ENCODE assay signal across 7 cellular contexts in the genomic region with DNA sequence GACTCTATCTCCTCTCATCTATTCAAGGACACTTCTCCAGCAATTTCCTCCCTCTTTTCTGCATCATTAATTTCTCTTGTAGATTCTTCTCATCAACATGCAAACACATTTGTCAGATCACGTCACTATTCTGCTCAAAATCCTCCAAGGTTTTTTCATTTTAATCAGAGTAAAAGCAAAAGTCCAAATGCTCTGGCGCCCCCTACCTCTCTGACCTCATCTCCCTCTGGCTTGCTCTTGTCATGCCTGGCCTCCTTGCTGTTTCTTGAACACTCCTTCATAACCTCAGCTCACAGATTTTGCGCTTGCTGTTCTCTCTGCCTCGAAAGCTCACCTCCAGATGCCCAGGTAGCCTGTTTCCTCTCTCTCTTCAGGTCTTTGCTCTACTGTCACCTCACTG. TPM values are rescaled to one million over a fixed set of nuclear protein-coding genes. Genes with fewer than 3 reads are reported as not detected.
DNase-seq lines count a peak whose midpoint lies in the region; ATAC-seq and TF ChIP-seq lines count a peak whose summit lies in the region.

No MANE protein-coding gene starts in this region.

- H3K36me3 ChIP-seq in HEK293 (ENCODE audit: control insufficient read depth in 2 of 2, insufficient read depth in 1 of 2, low read length in 2 of 2) (peaks cover 56 to 86% of the 10 kb centered on the region in 2 experiments), lower lobe of right lung (peaks cover 90% of the 10 kb centered on the region)

- H3K27me3 ChIP-seq in lower lobe of right lung (ENCODE audit: low read depth) = no peaks in the 10 kb centered on the region

- H3K36me3 Mint-ChIP-seq in activated T-helper 17 cell treated with anti-CD3 and anti-CD28 coated beads, Interleukin-2, amount 50 U/mL, for 72 hours (ENCODE audit: low read depth) = peaks cover 91% of the 10 kb centered on the region

- H3K4me3 Mint-ChIP-seq in activated T-helper 17 cell treated with anti-CD3 and anti-CD28 coated beads, Interleukin-2, amount 50 U/mL, for 72 hours = no peak overlapping the region

- H3K4me3 ChIP-seq in HEK293 (ENCODE audit: low read depth, low read length) (no peak overlapping the region), lower lobe of right lung (no peak overlapping the region)

- no peaks in the 10 kb centered on the region for H3K4me1 Mint-ChIP-seq in activated T-helper 17 cell treated with anti-CD3 and anti-CD28 coated beads, Interleukin-2, amount 50 U/mL, for 72 hours

- DNase-seq in Caki2 (ENCODE audit: low read depth) (peak; percentile 39), lower lobe of right lung (no peak), GF-D8 (lab: John Stamatoyannopoulos, UW) (no peak)

- TF ChIP-seq CTCF in HEK293 (tag by site-specific recombination; IDR thresholded peaks at IDR 0.05) (peak; percentile 49), lower lobe of right lung (IDR thresholded peaks at IDR 0.05) (peak; percentile 37)

- no peak for ATAC-seq in activated T-helper 17 cell treated with anti-CD3 and anti-CD28 coated beads, Interleukin-2, amount 50 U/mL, for 72 hours (replicated peaks)
- ATAC-seq in lower lobe of right lung (no peak), GM19324 (IDR thresholded peaks at IDR 0.05; ENCODE audit: low FRiP score, unreplicated experiment) (no peak), GM21576 (IDR thresholded peaks at IDR 0.05; ENCODE audit: unreplicated experiment) (no peak)

- peak overlapping the region; percentile 33 for H3K27ac Mint-ChIP-seq in activated T-helper 17 cell treated with anti-CD3 and anti-CD28 coated beads, Interleukin-2, amount 50 U/mL, for 72 hours

- in situ Hi-C loops in Caki2 (cut with HindIII; ENCODE audit: low pct_unique_long_range_greater_than_20kb, low sequenced_read_pairs) = no loop called here

- CTCF ChIA-PET in HEK293 (lab: Yijun Ruan, JAX) = interaction anchor here (0.6 to 2.0 kb wide), 20 partner anchors 9 to 747 kb away, joined by 3 to 10 read pairs (median 4); partner anchors contain the start of gene BPIFC

- no peaks in the 10 kb centered on the region for H3K27me3 Mint-ChIP-seq in activated T-helper 17 cell treated with anti-CD3 and anti-CD28 coated beads, Interleukin-2, amount 50 U/mL, for 72 hours

- no peaks in the 10 kb centered on the region for H3K4me1 ChIP-seq in HEK293 (ENCODE audit: control insufficient read depth, insufficient read depth, low read length)
- H3K4me1 ChIP-seq in lower lobe of right lung = no peaks in the 10 kb centered on the region

- H3K27ac ChIP-seq in HEK293 (ENCODE audit: extremely low read depth, low read depth, low read length) (no peak overlapping the region), lower lobe of right lung (no peak overlapping the region)

- intact Hi-C loops in lower lobe of right lung (cut with DNase I) = no loop called here

- H3K9me3 ChIP-seq in HEK293 (ENCODE audit: control insufficient read depth, insufficient read depth, low read depth, low read length) (no peaks in the 10 kb centered on the region), lower lobe of right lung (no peaks in the 10 kb centered on the region)

- POLR2A ChIA-PET in HEK293 (lab: Yijun Ruan, JAX) = no interaction called here

- H3K9me3 Mint-ChIP-seq in activated T-helper 17 cell treated with anti-CD3 and anti-CD28 coated beads, Interleukin-2, amount 50 U/mL, for 72 hours = no peaks in the 10 kb centered on the region

TF ChIP-seq in HEK293, 187 proteins besides CTCF, POLR2A, EP300 and RAD21:
- TF ChIP-seq ZNF223 (tag by site-specific recombination; IDR thresholded peaks at IDR 0.05) = no peak
- TF ChIP-seq ZNF571 (tag by site-specific recombination; IDR thresholded peaks at IDR 0.05) = no peak
- TF ChIP-seq ZBTB17 (tag by site-specific recombination; IDR thresholded peaks at IDR 0.05) = 0 out of 2 replicates have a peak, but pooled peaks have one; percentile 23
- no peak for TF ChIP-seq ZNF426 (tag by site-specific recombination; IDR thresholded peaks at IDR 0.05)
- TF ChIP-seq PRDM1 (tag by site-specific recombination; IDR thresholded peaks at IDR 0.05) = peak; percentile 39; the same call in 1 of the 2 replicates
- no peak for TF ChIP-seq KLF17 (tag by site-specific recombination; IDR thresholded peaks at IDR 0.05)
- no peak for TF ChIP-seq ZNF169 (tag by site-specific recombination; IDR thresholded peaks at IDR 0.05)

RNA-seq across cellular contexts. Expression of gene RTCB, which starts 22.4 kb away (rescaled TPM):
- total RNA-seq in Caki2 (2014; rRNA removed; shearing (Covaris generic); ENCODE audit: low replicate concordance) = 258 and 298 TPM in 2 replicates
- total RNA-seq in activated T-helper 17 cell treated with anti-CD3 and anti-CD28 coated beads, Interleukin-2, amount 50 U/mL, for 72 hours = 10 to 100 TPM; 52.3 to 92.2 TPM
- 58.2 TPM for total RNA-seq in lower lobe of right lung

RNA-seq across cellular contexts. Expression of gene RFPL3, which starts 32.0 kb away (rescaled TPM):
- total RNA-seq in Caki2 (2014; rRNA removed; shearing (Covaris generic); ENCODE audit: low replicate concordance) = not detected in 2 replicates
- not detected for total RNA-seq in activated T-helper 17 cell treated with anti-CD3 and anti-CD28 coated beads, Interleukin-2, amount 50 U/mL, for 72 hours
- total RNA-seq in lower lobe of right lung = not detected
